ENCODE assay signal across 10 cellular contexts in the genomic region with DNA sequence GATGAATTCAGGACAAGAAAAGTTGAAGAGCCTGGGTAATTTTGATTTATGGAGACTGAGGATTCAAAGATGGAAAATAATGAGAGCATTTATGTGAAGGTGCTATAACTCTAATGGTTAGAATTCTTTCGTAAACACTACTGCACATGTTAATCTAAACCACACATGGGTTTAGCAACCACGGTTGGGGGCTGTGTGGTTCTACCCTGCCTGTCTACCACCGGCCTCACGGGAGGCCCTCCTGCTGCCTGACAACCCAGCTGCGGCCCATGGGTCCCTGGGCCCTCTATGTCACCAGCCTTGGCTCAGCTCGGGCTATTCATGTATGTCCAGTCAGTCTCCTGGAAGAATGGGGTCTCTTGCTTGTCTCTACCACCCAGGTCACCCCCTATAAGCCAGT.
DNase-seq lines count a peak whose midpoint lies in the region; ATAC-seq and TF ChIP-seq lines count a peak whose summit lies in the region.
"Had no signal": no experiment of that assay in that cellular context is flagged by ENCODE, and none has a peak within 500 bp of the region (broad histone marks: within the 10 kb centered on the region; RNA-seq: fewer than 3 reads in every experiment).

No MANE protein-coding gene starts in this region.

- H3K36me3 Mint-ChIP-seq in activated T-helper 17 cell treated with anti-CD3 and anti-CD28 coated beads, Interleukin-2, amount 50 U/mL, for 72 hours (ENCODE audit: low read depth) = no peaks in the 10 kb centered on the region
- no peaks in the 10 kb centered on the region for H3K36me3 Mint-ChIP-seq in mesothelial cell of epicardium

- H3K9me3 Mint-ChIP-seq in activated T-helper 17 cell treated with anti-CD3 and anti-CD28 coated beads, Interleukin-2, amount 50 U/mL, for 72 hours = no peaks in the 10 kb centered on the region
- H3K9me3 Mint-ChIP-seq in mesothelial cell of epicardium = no peaks in the 10 kb centered on the region

- peak overlapping the region; percentile 51 for H3K4me2 ChIP-seq in Loucy (ENCODE audit: low read depth, low read length, poor library complexity, severe bottlenecking)

- H3K4me3 Mint-ChIP-seq in activated T-helper 17 cell treated with anti-CD3 and anti-CD28 coated beads, Interleukin-2, amount 50 U/mL, for 72 hours = no peak overlapping the region
- H3K4me3 Mint-ChIP-seq in mesothelial cell of epicardium = no peak overlapping the region

- H4K20me1 ChIP-seq in Loucy (ENCODE audit: insufficient read depth, low read length, poor library complexity, severe bottlenecking) = peaks cover 16% of the 10 kb centered on the region

- DNase-seq in mesothelial cell of epicardium (ENCODE audit: low spot score in 2 of 2, unreplicated experiment in 2 of 2) = no peak
- no peak for DNase-seq in substantia nigra (lab: John Stamatoyannopoulos, UW)
- no peak for DNase-seq in NCI-H1694 treated with DMSO at 0.1 percent for 48 hours (lab: John Stamatoyannopoulos, UW)
- no peak for DNase-seq in SJCRH30
- DNase-seq: DMS153, NCI-H187 treated with DMSO at 0.1 percent for 48 hours, T-helper 9 cell had no signal

- no peaks in the 10 kb centered on the region for H3K27me3 Mint-ChIP-seq in activated T-helper 17 cell treated with anti-CD3 and anti-CD28 coated beads, Interleukin-2, amount 50 U/mL, for 72 hours
- no peaks in the 10 kb centered on the region for H3K27me3 Mint-ChIP-seq in mesothelial cell of epicardium (ENCODE audit: low read depth)

- H2AFZ ChIP-seq in Loucy (ENCODE audit: low read length) = no peak overlapping the region

- H3K79me2 ChIP-seq in Loucy (ENCODE audit: insufficient read depth, low read length) = peaks cover 91% of the 10 kb centered on the region

- H3K4me1 ChIP-seq in Loucy (ENCODE audit: insufficient read depth, low read length, poor library complexity, severe bottlenecking) (peaks cover 26% of the 10 kb centered on the region), SJCRH30 (peaks cover 6% of the 10 kb centered on the region; the same call in 1 of the 2 replicates)

- peak overlapping the region; percentile 29 for H3K27ac Mint-ChIP-seq in activated T-helper 17 cell treated with anti-CD3 and anti-CD28 coated beads, Interleukin-2, amount 50 U/mL, for 72 hours
- peak overlapping the region; percentile 62 for H3K27ac Mint-ChIP-seq in mesothelial cell of epicardium

- ATAC-seq in activated T-helper 17 cell treated with anti-CD3 and anti-CD28 coated beads, Interleukin-2, amount 50 U/mL, for 72 hours (replicated peaks) = no peak
- no peak for ATAC-seq in GM21529 (IDR thresholded peaks at IDR 0.05; ENCODE audit: unreplicated experiment)

- H3K36me3 ChIP-seq in Loucy (ENCODE audit: insufficient read depth, low read length) (no peaks in the 10 kb centered on the region; the same call in 1 of the 2 replicates), SJCRH30 (0 out of 2 replicates have a peak, but pooled peaks cover 2% of the 10 kb centered on the region)

- TF ChIP-seq CTCF in Loucy (conservative IDR thresholded peaks at IDR 0.05; ENCODE audit: low read length) = no peak
- no peak for TF ChIP-seq CTCF in mesothelial cell of epicardium (IDR thresholded peaks at IDR 0.05; ENCODE audit: unreplicated experiment)

- peak overlapping the region; percentile 45 for H3K27ac ChIP-seq in substantia nigra (ENCODE audit: low read depth, low read length, poor library complexity, severe bottlenecking)
- no peak overlapping the region for H3K27ac ChIP-seq in SJCRH30

- no peaks in the 10 kb centered on the region for H3F3A ChIP-seq in Loucy (ENCODE audit: low read depth)

- H3K9me3 ChIP-seq in Loucy (ENCODE audit: insufficient read depth, low read depth, low read length) (no peaks in the 10 kb centered on the region), SJCRH30 (replicated peaks) (no peaks in the 10 kb centered on the region)

- H3K4me1 Mint-ChIP-seq in activated T-helper 17 cell treated with anti-CD3 and anti-CD28 coated beads, Interleukin-2, amount 50 U/mL, for 72 hours = peaks cover 13% of the 10 kb centered on the region
- peaks cover 28% of the 10 kb centered on the region for H3K4me1 Mint-ChIP-seq in mesothelial cell of epicardium

- H3K4me3 ChIP-seq in Loucy (ENCODE audit: low read length, poor library complexity, severe bottlenecking) = peak overlapping the region; percentile 9
- H3K4me3 ChIP-seq in SJCRH30 = no peak overlapping the region

- H3K9ac ChIP-seq in Loucy (ENCODE audit: low read depth, low read length, poor library complexity, severe bottlenecking) = no peak overlapping the region

- H3K9me2 ChIP-seq in Loucy (replicated peaks; ENCODE audit: low read depth, low read length) = no peaks in the 10 kb centered on the region

- H3K27me3 ChIP-seq in Loucy (ENCODE audit: insufficient read depth, low read length, poor library complexity, severe bottlenecking) (no peaks in the 10 kb centered on the region), SJCRH30 (no peaks in the 10 kb centered on the region)
